In genomic region chr10:132101529-132101928, GRCh38 we compare ENCODE assay signal across 15 cellular contexts. TPM values are rescaled to one million over a fixed set of nuclear protein-coding genes. Genes with fewer than 3 reads are reported as not detected.
DNase-seq lines count a peak whose midpoint lies in the region; TF ChIP-seq lines count a peak whose summit lies in the region.
"Had no signal": no experiment of that assay in that cellular context is flagged by ENCODE, and none has a peak within 500 bp of the region (broad histone marks: within the 10 kb centered on the region; RNA-seq: fewer than 3 reads in every experiment).

No MANE protein-coding gene starts in this region.

- H4K20me1 ChIP-seq in OCI-LY7 (ENCODE audit: insufficient read depth, low read length), result no peaks in the 10 kb centered on the region

- H3K9me2 ChIP-seq in OCI-LY7 (ENCODE audit: insufficient read depth, low read length), result no peaks in the 10 kb centered on the region

- 54 to 72% (median 61%) methylated on average over 10 of the region's 10 CpGs for WGBS in stomach, 5 donors

- POLR2A ChIA-PET in OCI-LY7 (lab: Charles Lee), result interaction anchor here (1.0 kb wide), 1 partner anchor 27 kb away, joined by 3 read pairs; no protein-coding TSS in a partner anchor

- no peak for TF ChIP-seq EP300 in stomach (IDR thresholded peaks at IDR 0.05)

- H3K36me3 ChIP-seq in OCI-LY7 (ENCODE audit: insufficient read depth, low read length) (no peaks in the 10 kb centered on the region), stomach (no peaks in the 10 kb centered on the region)
- H3K36me3 ChIP-seq: thoracic aorta had no signal

- intact Hi-C loops in OCI-LY7 (cut with micrococcal nuclease; ENCODE audit: unreplicated experiment) (no loop called here), stomach (cut with DNase I; ENCODE audit: low total_unique reads) (no loop called here)

- TF ChIP-seq CTCF in OCI-LY7 (conservative IDR thresholded peaks at IDR 0.05; ENCODE audit: low read length) (peak; percentile 59), stomach (IDR thresholded peaks at IDR 0.05) (no peak)

- H3K4me3 ChIP-seq in OCI-LY7 (ENCODE audit: low read depth, low read length, poor library complexity, severe bottlenecking) (no peak overlapping the region), stomach (no peak overlapping the region)
- H3K4me3 ChIP-seq: body of pancreas, thoracic aorta had no signal

- BruUV-seq in OCI-LY7 (replicated peaks; lab: Mats Ljungman, UMichigan), result no TSS peak

- TF ChIP-seq POLR2A in stomach (IDR thresholded peaks at IDR 0.05), result no peak

- no peaks in the 10 kb centered on the region for H3K9me3 ChIP-seq in OCI-LY7 (ENCODE audit: low read length)
- no peaks in the 10 kb centered on the region for H3K9me3 ChIP-seq in stomach
- H3K9me3 ChIP-seq: body of pancreas, thoracic aorta had no signal

- H3K27ac ChIP-seq in OCI-LY7 (ENCODE audit: low read depth, low read length, poor library complexity, severe bottlenecking) (no peak overlapping the region), stomach (no peak overlapping the region)
- H3K27ac ChIP-seq: body of pancreas, thoracic aorta had no signal

- H3K4me1 ChIP-seq in OCI-LY7 (ENCODE audit: insufficient read depth, low read length, poor library complexity, severe bottlenecking) (no peaks in the 10 kb centered on the region), stomach (no peaks in the 10 kb centered on the region)
- H3K4me1 ChIP-seq: body of pancreas had no signal

- CTCF ChIA-PET in OCI-LY7 (lab: Charles Lee; ENCODE audit: unreplicated experiment), result no interaction called here

- H3K79me2 ChIP-seq in OCI-LY7 (ENCODE audit: insufficient read depth, low read depth, low read length), result no peaks in the 10 kb centered on the region

- H3K4me2 ChIP-seq in OCI-LY7 (ENCODE audit: low read length), result no peak overlapping the region

- no peak overlapping the region for H2AFZ ChIP-seq in OCI-LY7 (ENCODE audit: low read length)

- peaks cover 0 to 9% (median 0%) of the 10 kb centered on the region in 3 donors for H3K27me3 ChIP-seq in stomach
- H3K27me3 ChIP-seq: body of pancreas had no signal

- peak; percentile 47 for DNase-seq in activated CD8-positive, alpha-beta memory T cell treated with anti-CD3 and anti-CD28 coated beads, Interleukin-2, amount 50 U/mL, for 48 hours
- no peak for DNase-seq in activated CD8-positive, alpha-beta memory T cell treated with anti-CD3 and anti-CD28 coated beads, Interleukin-2, amount 50 U/mL, for 4 hours
- DNase-seq in OCI-LY7 (ENCODE audit: low spot score) (peak; percentile 4), inferior parietal cortex (ENCODE audit: extremely low spot score) (peak; percentile 19), stomach (peak; percentile 17), NCI-H1417 treated with DMSO at 0.1 percent for 48 hours (lab: John Stamatoyannopoulos, UW) (no peak), SIG-M5 treated with dmso at 0.1 percent for 504 hours (lab: John Stamatoyannopoulos, UW; ENCODE audit: unreplicated experiment) (no peak), NCI-H2171 treated with DMSO at 0.1 percent for 48 hours (lab: John Stamatoyannopoulos, UW) (no peak)
- DNase-seq: ACHN; activated B cell treated with CpG ODN at 0.5 μM for 24 hours; activated naive CD4-positive, alpha-beta T cell treated with Interleukin-2 at 50 U/mL for 16 hours; NCI-H1105; OCI-M1 had no signal

RNA-seq across cellular contexts. Expression of gene JAKMIP3, which starts 35.8 kb away (rescaled TPM):
- 0.15 and 0.54 TPM in 2 replicates for total RNA-seq in OCI-LY7 (2014; rRNA removed; shearing (Covaris generic))
- total RNA-seq in OCI-LY7 (2022) (0.89 and 1.1 TPM in 2 replicates), stomach (1 to 10 TPM in 1 of 5 donors, under 1 TPM in 3, not detected in 1; 0.43 to 1.1 (median 0.51) TPM)
- polyA plus RNA-seq in stomach, result under 1 TPM in 2 of 3 donors, not detected in 1; 0.18 to 0.19 TPM

Comparison
In these comparisons a context has a peak if more than half of its experiments do, and no peak if none do; other contexts are left out.
1. DNase-seq: peak in activated CD8-positive, alpha-beta memory T cell treated with anti-CD3 and anti-CD28 coated beads, Interleukin-2, amount 50 U/mL, for 48 hours (single experiment), OCI-LY7 (single experiment), inferior parietal cortex (single experiment) and stomach (single experiment); none in activated CD8-positive, alpha-beta memory T cell treated with anti-CD3 and anti-CD28 coated beads, Interleukin-2, amount 50 U/mL, for 4 hours (single experiment), NCI-H1417 treated with DMSO at 0.1 percent for 48 hours (single experiment), SIG-M5 treated with dmso at 0.1 percent for 504 hours (single experiment) and NCI-H2171 treated with DMSO at 0.1 percent for 48 hours (single experiment).